Comparison of ENCODE assay signal across 1 cellular context in the genomic region with DNA sequence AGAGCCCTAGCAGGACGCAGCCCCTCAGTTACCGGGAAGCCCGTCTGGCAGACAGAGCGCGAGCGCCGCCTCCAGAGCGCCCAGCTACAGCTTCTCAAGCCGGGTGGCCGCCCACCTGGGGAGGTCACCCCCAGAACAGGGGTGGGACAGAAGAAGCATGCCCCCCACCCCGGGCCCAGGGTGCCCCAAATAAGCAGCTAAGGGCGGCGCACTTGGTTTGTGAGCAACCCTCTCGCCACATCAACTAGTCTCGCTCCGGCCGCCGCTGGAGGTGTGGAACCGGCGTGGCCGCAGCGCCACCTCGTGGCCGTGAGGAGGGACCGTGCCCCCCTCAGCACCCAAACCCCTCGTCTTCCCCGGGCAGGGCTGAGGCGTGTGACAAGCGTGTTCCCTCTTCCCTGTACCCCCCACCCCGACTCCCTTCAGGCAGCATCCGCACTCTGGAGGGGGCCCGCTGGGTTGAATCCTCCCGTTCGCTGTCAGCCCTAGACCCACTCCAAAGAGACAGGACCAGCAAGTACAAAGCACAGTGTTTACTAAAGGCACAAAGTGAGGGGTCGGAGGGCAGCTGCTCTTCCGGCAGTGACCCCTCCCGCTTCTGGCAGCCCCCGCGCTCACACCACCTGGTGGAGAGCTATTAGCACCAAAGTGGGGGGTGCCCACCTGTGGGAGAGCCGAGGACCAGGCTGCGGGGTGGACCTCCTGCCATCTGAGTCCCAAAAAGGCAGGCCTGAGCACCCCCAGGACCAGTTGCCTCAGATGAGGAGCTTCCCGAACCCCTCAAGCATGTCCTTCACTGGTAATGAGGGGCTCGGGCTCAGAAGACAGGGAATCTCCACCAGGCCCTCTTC.
TF ChIP-seq lines count a peak whose summit lies in the region.

No MANE protein-coding gene starts in this region.

TF ChIP-seq in HEK293, 187 proteins besides CTCF, POLR2A, EP300 and RAD21 (continued from another document):
- TF ChIP-seq, protein P1, sequence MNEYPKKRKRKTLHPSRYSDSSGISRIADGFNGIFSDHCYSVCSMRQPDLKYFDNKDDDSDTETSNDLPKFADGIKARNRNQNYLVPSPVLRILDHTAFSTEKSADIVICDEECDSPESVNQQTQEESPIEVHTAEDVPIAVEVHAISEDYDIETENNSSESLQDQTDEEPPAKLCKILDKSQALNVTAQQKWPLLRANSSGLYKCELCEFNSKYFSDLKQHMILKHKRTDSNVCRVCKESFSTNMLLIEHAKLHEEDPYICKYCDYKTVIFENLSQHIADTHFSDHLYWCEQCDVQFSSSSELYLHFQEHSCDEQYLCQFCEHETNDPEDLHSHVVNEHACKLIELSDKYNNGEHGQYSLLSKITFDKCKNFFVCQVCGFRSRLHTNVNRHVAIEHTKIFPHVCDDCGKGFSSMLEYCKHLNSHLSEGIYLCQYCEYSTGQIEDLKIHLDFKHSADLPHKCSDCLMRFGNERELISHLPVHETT (tag by site-specific recombination; IDR thresholded peaks at IDR 0.05), result no peak
- TF ChIP-seq GLIS2 (tag by site-specific recombination; IDR thresholded peaks at IDR 0.05) (peak; percentile 8; the same call in 1 of the 2 replicates), IKZF3 (tag by site-specific recombination; IDR thresholded peaks at IDR 0.05) (no peak), ZNF341 (tag by site-specific recombination; IDR thresholded peaks at IDR 0.05; ENCODE audit: low read depth) (peak; percentile 84), GLIS1 (tag by site-specific recombination; IDR thresholded peaks at IDR 0.05) (peak; percentile 30; the same call in 1 of the 2 replicates), GFI1B (tag by site-specific recombination; IDR thresholded peaks at IDR 0.05) (no peak), ZNF184 (tag by site-specific recombination; IDR thresholded peaks at IDR 0.05) (no peak), ZNF544 (tag by site-specific recombination; IDR thresholded peaks at IDR 0.05) (no peak), ZNF707 (tag by site-specific recombination; IDR thresholded peaks at IDR 0.05) (no peak), SP7 (tag by site-specific recombination; IDR thresholded peaks at IDR 0.05) (peak; percentile 46), MEIS1 (CRISPR knock-in tag; IDR thresholded peaks at IDR 0.05; ENCODE audit: borderline replicate concordance) (no peak), ZSCAN5A (tag by site-specific recombination; IDR thresholded peaks at IDR 0.05) (no peak), ZFP69B (tag by site-specific recombination; IDR thresholded peaks at IDR 0.05) (no peak), PRDM4 (tag by site-specific recombination; IDR thresholded peaks at IDR 0.05) (no peak), ZNF426 (tag by site-specific recombination; IDR thresholded peaks at IDR 0.05) (no peak), ZNF654 (tag by site-specific recombination; IDR thresholded peaks at IDR 0.05; ENCODE audit: low read depth) (peak; percentile 83), SCRT2 (tag by site-specific recombination; IDR thresholded peaks at IDR 0.05) (0 out of 2 replicates have a peak, but pooled peaks have one; percentile 29), ZFP3 (tag by site-specific recombination; IDR thresholded peaks at IDR 0.05; ENCODE audit: low read depth) (no peak), KLF10 (tag by site-specific recombination; IDR thresholded peaks at IDR 0.05) (no peak), KLF16 (tag by site-specific recombination; IDR thresholded peaks at IDR 0.05) (no peak)
- TF ChIP-seq, protein P2, sequence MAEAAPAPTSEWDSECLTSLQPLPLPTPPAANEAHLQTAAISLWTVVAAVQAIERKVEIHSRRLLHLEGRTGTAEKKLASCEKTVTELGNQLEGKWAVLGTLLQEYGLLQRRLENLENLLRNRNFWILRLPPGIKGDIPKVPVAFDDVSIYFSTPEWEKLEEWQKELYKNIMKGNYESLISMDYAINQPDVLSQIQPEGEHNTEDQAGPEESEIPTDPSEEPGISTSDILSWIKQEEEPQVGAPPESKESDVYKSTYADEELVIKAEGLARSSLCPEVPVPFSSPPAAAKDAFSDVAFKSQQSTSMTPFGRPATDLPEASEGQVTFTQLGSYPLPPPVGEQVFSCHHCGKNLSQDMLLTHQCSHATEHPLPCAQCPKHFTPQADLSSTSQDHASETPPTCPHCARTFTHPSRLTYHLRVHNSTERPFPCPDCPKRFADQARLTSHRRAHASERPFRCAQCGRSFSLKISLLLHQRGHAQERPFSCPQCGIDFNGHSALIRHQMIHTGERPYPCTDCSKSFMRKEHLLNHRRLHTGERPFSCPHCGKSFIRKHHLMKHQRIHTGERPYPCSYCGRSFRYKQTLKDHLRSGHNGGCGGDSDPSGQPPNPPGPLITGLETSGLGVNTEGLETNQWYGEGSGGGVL (tag by site-specific recombination; IDR thresholded peaks at IDR 0.05), result peak; percentile 46; the same call in 1 of the 2 replicates
- TF ChIP-seq, protein P3, sequence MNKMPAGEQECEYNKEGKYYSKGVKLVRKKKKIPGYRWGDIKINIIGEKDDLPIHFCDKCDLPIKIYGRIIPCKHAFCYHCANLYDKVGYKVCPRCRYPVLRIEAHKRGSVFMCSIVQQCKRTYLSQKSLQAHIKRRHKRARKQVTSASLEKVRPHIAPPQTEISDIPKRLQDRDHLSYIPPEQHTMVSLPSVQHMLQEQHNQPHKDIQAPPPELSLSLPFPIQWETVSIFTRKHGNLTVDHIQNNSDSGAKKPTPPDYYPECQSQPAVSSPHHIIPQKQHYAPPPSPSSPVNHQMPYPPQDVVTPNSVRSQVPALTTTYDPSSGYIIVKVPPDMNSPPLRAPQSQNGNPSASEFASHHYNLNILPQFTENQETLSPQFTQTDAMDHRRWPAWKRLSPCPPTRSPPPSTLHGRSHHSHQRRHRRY (tag by site-specific recombination; IDR thresholded peaks at IDR 0.05), result no peak
- TF ChIP-seq, protein P4, sequence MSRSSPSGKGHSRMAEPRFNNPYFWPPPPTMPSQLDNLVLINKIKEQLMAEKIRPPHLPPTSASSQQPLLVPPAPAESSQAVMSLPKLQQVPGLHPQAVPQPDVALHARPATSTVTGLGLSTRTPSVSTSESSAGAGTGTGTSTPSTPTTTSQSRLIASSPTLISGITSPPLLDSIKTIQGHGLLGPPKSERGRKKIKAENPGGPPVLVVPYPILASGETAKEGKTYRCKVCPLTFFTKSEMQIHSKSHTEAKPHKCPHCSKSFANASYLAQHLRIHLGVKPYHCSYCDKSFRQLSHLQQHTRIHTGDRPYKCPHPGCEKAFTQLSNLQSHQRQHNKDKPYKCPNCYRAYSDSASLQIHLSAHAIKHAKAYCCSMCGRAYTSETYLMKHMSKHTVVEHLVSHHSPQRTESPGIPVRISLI (tag by site-specific recombination; IDR thresholded peaks at IDR 0.05), result no peak
- TF ChIP-seq, protein P5, sequence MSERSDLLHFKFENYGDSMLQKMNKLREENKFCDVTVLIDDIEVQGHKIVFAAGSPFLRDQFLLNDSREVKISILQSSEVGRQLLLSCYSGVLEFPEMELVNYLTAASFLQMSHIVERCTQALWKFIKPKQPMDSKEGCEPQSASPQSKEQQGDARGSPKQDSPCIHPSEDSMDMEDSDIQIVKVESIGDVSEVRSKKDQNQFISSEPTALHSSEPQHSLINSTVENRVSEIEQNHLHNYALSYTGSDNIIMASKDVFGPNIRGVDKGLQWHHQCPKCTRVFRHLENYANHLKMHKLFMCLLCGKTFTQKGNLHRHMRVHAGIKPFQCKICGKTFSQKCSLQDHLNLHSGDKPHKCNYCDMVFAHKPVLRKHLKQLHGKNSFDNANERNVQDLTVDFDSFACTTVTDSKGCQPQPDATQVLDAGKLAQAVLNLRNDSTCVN (tag by site-specific recombination; optimal IDR thresholded peaks at IDR 0.05), result peak; percentile 12
